ENCODE assay signal across 20 cellular contexts in the genomic region with DNA sequence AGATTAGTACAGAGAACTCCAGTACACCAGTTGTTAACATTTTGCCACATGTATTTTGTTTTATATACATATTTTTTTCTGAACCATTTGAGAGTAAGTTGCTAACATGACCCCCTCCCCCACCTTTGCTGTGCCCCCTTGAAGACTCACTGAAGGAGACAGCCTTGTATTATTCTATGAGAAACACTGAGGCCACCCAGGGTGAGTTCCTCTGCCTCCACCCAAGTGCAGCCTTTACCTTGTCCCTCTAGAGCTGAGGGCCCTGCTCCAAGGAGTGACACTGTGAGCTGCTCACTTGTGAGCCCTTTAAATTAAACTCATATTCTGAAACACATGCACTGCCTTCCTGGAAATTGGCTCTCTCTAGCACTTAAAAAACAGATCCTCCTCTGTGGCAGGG. TPM values are rescaled to one million over a fixed set of nuclear protein-coding genes. Genes with fewer than 3 reads are reported as not detected.
"Had no signal": no experiment of that assay in that cellular context is flagged by ENCODE, and none has a peak within 500 bp of the region (broad histone marks: within the 10 kb centered on the region; RNA-seq: fewer than 3 reads in every experiment).

No MANE protein-coding gene starts in this region.

- H3K9me3 ChIP-seq: esophagus squamous epithelium, gastrocnemius medialis, spleen, tibial artery had no signal

- H3K27me3 ChIP-seq: esophagus squamous epithelium, gastrocnemius medialis, spleen, tibial artery had no signal

- H3K36me3 ChIP-seq: esophagus squamous epithelium, gastrocnemius medialis, spleen, tibial artery had no signal

- DNase-seq: activated CD4-positive, alpha-beta T cell treated with anti-CD3 and anti-CD28 coated beads for 36 hours; activated CD4-positive, alpha-beta T cell treated with anti-CD3 and anti-CD28 coated beads, Interleukin-2, amount 50 U/mL, for 4 hours; activated CD8-positive, alpha-beta memory T cell treated with anti-CD3 and anti-CD28 coated beads for 24 hours; activated CD8-positive, alpha-beta memory T cell treated with anti-CD3 and anti-CD28 coated beads, Interleukin-2, amount 50 U/mL, for 4 hours; activated naive CD4-positive, alpha-beta T cell treated with Interleukin-2 at 50 U/mL for 16 hours; activated naive CD8-positive, alpha-beta T cell treated with anti-CD3 and anti-CD28 coated beads, Interleukin-2, amount 10 ng/mL, durations not matched to agents 7 days and 5 days; activated T-cell treated with anti-CD3 and anti-CD28 coated beads, Interleukin-2, amount 50 U/mL, for 24 hours; amniotic stem cell; cerebellar nuclear complex; esophagus squamous epithelium; gastrocnemius medialis; hippocampal formation; left ventricle myocardium superior; spleen; stimulated activated CD4-positive, alpha-beta T cell treated with anti-CD3 and anti-CD28 coated beads, Interleukin-4, amount 100 ng/mL, for 1 hour; stimulated activated naive CD4-positive, alpha-beta T cell treated with Interleukin-2 at 50 U/mL for 16 hours; substantia nigra; T-helper 9 cell; tibial artery had no signal

- H3K4me1 ChIP-seq: esophagus squamous epithelium, gastrocnemius medialis, tibial artery had no signal

- H3K4me3 ChIP-seq: coronary artery, esophagus squamous epithelium, gastrocnemius medialis, spleen, tibial artery had no signal

- H3K27ac ChIP-seq: coronary artery, esophagus squamous epithelium, gastrocnemius medialis, spleen, tibial artery had no signal

RNA-seq across cellular contexts. Expression of a gene that starts 21.1 kb away (rescaled TPM):
- total RNA-seq: activated CD4-positive, alpha-beta T cell treated with anti-CD3 and anti-CD28 coated beads for 36 hours had no signal
